12 cellular contexts compared by ENCODE assay signal in genomic region chr18:48803951-48804855, GRCh38.
DNase-seq lines count a peak whose midpoint lies in the region; ATAC-seq and TF ChIP-seq lines count a peak whose summit lies in the region.
"Had no signal": no experiment of that assay in that cellular context is flagged by ENCODE, and none has a peak within 500 bp of the region (broad histone marks: within the 10 kb centered on the region; RNA-seq: fewer than 3 reads in every experiment).

No MANE protein-coding gene starts in this region.

- no peak overlapping the region for H3K14ac ChIP-seq in trophoblast cell (ENCODE audit: low read length)

- H3K36me3 ChIP-seq in heart left ventricle = peaks cover 0 to 4% (median 0%) of the 10 kb centered on the region in 9 donors
- H3K36me3 ChIP-seq in trophoblast cell (ENCODE audit: control insufficient read depth in 1 of 2, insufficient read depth in 2 of 2, low read length in 2 of 2) = peaks cover 10 to 19% of the 10 kb centered on the region in 2 experiments
- no peaks in the 10 kb centered on the region for H3K36me3 ChIP-seq in hepatocyte (replicated peaks; ENCODE audit: insufficient read depth, low read depth)

- intact Hi-C loops in heart left ventricle (cut with DNase I) = no loop called here

- 81 to 85% (median 83%) methylated on average over 8 to 11 of the region's 11 CpGs for WGBS in heart left ventricle, 4 donors
- WGBS in trophoblast cell (ENCODE audit: extremely low coverage, insufficient coverage, insufficient read length) = no CpG with 5 or more reads among the region's 11 CpGs
- WGBS in hepatocyte (ENCODE audit: low lambda C conversion rate, missing lambda C conversion rate) = 94% methylated on average over 11 of the region's 11 CpGs

- H3K4me3 ChIP-seq in heart left ventricle (no peak overlapping the region), trophoblast cell (ENCODE audit: low read depth, low read length) (no peak overlapping the region), hepatocyte (no peak overlapping the region)

- no peak for TF ChIP-seq POLR2A in heart left ventricle (IDR thresholded peaks at IDR 0.05)

- no peak for TF ChIP-seq CTCF in heart left ventricle (IDR thresholded peaks at IDR 0.05)
- TF ChIP-seq CTCF in hepatocyte (IDR thresholded peaks at IDR 0.05; ENCODE audit: poor library complexity) = no peak

- H3K9me3 ChIP-seq in heart left ventricle = no peaks in the 10 kb centered on the region
- H3K9me3 ChIP-seq in trophoblast cell (ENCODE audit: insufficient read depth, low read depth, low read length) = peaks cover 4% of the 10 kb centered on the region
- H3K9me3 ChIP-seq in hepatocyte (ENCODE audit: low read depth) = no peaks in the 10 kb centered on the region

- H3K18ac ChIP-seq in trophoblast cell (ENCODE audit: low read length) = no peak overlapping the region

- no peak overlapping the region for H2BK12ac ChIP-seq in trophoblast cell (ENCODE audit: low read length)

- peak overlapping the region; percentile 10 for H2AK5ac ChIP-seq in trophoblast cell (ENCODE audit: low read length)

- peak; percentile 1 for DNase-seq in activated naive CD4-positive, alpha-beta T cell treated with anti-CD3 and anti-CD28 coated beads, Interleukin-2, amount 50 U/mL, for 16 hours
- no peak for DNase-seq in activated naive CD4-positive, alpha-beta T cell treated with Interleukin-2 at 50 U/mL for 16 hours
- DNase-seq in heart left ventricle = peak in 3 of 5 donors; percentile 15 to 31 (median 29)
- DNase-seq in trophoblast cell = no peak
- no peak for DNase-seq in middle frontal gyrus (ENCODE audit: extremely low spot score, low spot score)
- no peak for DNase-seq in hepatocyte (ENCODE audit: low spot score)
- DNase-seq: brain microvascular endothelial cell, erythroblast, HFFc6, NCI-H2081 treated with DMSO at 0.1 percent for 48 hours had no signal

- H3K4ac ChIP-seq in trophoblast cell (ENCODE audit: low read depth, low read length) = no peak overlapping the region

- H4K12ac ChIP-seq in trophoblast cell (ENCODE audit: low read depth, low read length) = no peak overlapping the region

- H2BK5ac ChIP-seq in trophoblast cell (ENCODE audit: low read depth, low read length, poor library complexity) = no peak overlapping the region

- no peaks in the 10 kb centered on the region for H3K9me2 ChIP-seq in hepatocyte (replicated peaks; ENCODE audit: insufficient read depth)

- H2AFZ ChIP-seq in trophoblast cell (ENCODE audit: insufficient read depth, low read length, poor library complexity) (no peak overlapping the region), hepatocyte (no peak overlapping the region)

- H3K4me1 ChIP-seq in heart left ventricle (peaks cover 5 to 82% (median 53%) of the 10 kb centered on the region in 12 donors), trophoblast cell (ENCODE audit: control insufficient read depth in 1 of 2, insufficient read depth in 2 of 2, low read length in 2 of 2) (peaks cover 11% of the 10 kb centered on the region in 2 experiments), hepatocyte (ENCODE audit: insufficient read depth) (peaks cover 25% of the 10 kb centered on the region)

- no peaks in the 10 kb centered on the region for H3K27me3 ChIP-seq in heart left ventricle
- no peaks in the 10 kb centered on the region for H3K27me3 ChIP-seq in trophoblast cell (ENCODE audit: insufficient read depth, low read length)
- no peaks in the 10 kb centered on the region for H3K27me3 ChIP-seq in hepatocyte
- H3K27me3 ChIP-seq: brain microvascular endothelial cell had no signal

- no peaks in the 10 kb centered on the region for H3K79me1 ChIP-seq in trophoblast cell (ENCODE audit: low read length)

- H3K9ac ChIP-seq in trophoblast cell (ENCODE audit: low read length) = no peak overlapping the region

- no peak overlapping the region for H2BK120ac ChIP-seq in trophoblast cell (ENCODE audit: insufficient read depth, low read length, poor library complexity)

- H3K79me2 ChIP-seq in trophoblast cell (ENCODE audit: control insufficient read depth, insufficient read depth, low read length, poor library complexity) (no peaks in the 10 kb centered on the region), hepatocyte (no peaks in the 10 kb centered on the region)

- H4K91ac ChIP-seq in trophoblast cell (ENCODE audit: low read depth, low read length) = peak overlapping the region; percentile 17

- ATAC-seq in heart left ventricle = peak in 3 of 4 donors; percentile 10 to 47 (median 11)
- no peak for ATAC-seq in GM19328 (IDR thresholded peaks at IDR 0.05; ENCODE audit: unreplicated experiment)
- no peak for ATAC-seq in HG02852 (IDR thresholded peaks at IDR 0.05; ENCODE audit: unreplicated experiment)

- peak overlapping the region in 9 of 12 donors; percentile 62 to 87 (median 78) for H3K27ac ChIP-seq in heart left ventricle
- H3K27ac ChIP-seq in trophoblast cell (ENCODE audit: low read depth, low read length) = no peak overlapping the region
- H3K27ac ChIP-seq in hepatocyte = no peak overlapping the region
- H3K27ac ChIP-seq: brain microvascular endothelial cell had no signal

- H4K8ac ChIP-seq in trophoblast cell (ENCODE audit: low read depth, low read length) = no peak overlapping the region

- no peak overlapping the region for H3K23ac ChIP-seq in trophoblast cell (ENCODE audit: low read length)

- no peaks in the 10 kb centered on the region for H4K20me1 ChIP-seq in hepatocyte (ENCODE audit: insufficient read depth, poor library complexity, severe bottlenecking)

- H3K4me2 ChIP-seq in trophoblast cell (ENCODE audit: low read length) (no peak overlapping the region), hepatocyte (no peak overlapping the region)

Comparison
In these comparisons a context has a peak if more than half of its experiments do, and no peak if none do; other contexts are left out.
1. DNase-seq: peak in activated naive CD4-positive, alpha-beta T cell treated with anti-CD3 and anti-CD28 coated beads, Interleukin-2, amount 50 U/mL, for 16 hours (single experiment) and heart left ventricle (3 of 5); none in activated naive CD4-positive, alpha-beta T cell treated with Interleukin-2 at 50 U/mL for 16 hours (single experiment), trophoblast cell (0 of 2), middle frontal gyrus (single experiment) and hepatocyte (single experiment).
2. ATAC-seq: peak in heart left ventricle (3 of 4); none in GM19328 (single experiment) and HG02852 (single experiment).
3. H3K27ac ChIP-seq: peak in heart left ventricle (9 of 12); none in trophoblast cell (single experiment) and hepatocyte (single experiment).